8 cellular contexts compared by ENCODE assay signal in genomic region chr7:105875505-105875904, GRCh38. TPM values are rescaled to one million over a fixed set of nuclear protein-coding genes. Genes with fewer than 3 reads are reported as not detected.
A peak's percentile ranks its signal among the peaks of the same experiment; 100 is the strongest.
DNase-seq lines count a peak whose midpoint lies in the region; ATAC-seq and TF ChIP-seq lines count a peak whose summit lies in the region.

No MANE protein-coding gene starts in this region.

- no peak overlapping the region for H3K23ac ChIP-seq in trophoblast cell (ENCODE audit: low read length)

- no peaks in the 10 kb centered on the region for H3K27me3 Mint-ChIP-seq in Calu3 (ENCODE audit: unreplicated experiment)

- intact Hi-C loops in Calu3 (cut with micrococcal nuclease; ENCODE audit: unreplicated experiment) = loop anchor here (10.0 kb wide), 1 partner anchor 221 kb away; no protein-coding TSS in a partner anchor
- intact Hi-C loops in esophagus squamous epithelium (cut with DNase I) = loop anchor here (10.0 kb wide), 1 partner anchor 111 kb away; no protein-coding TSS in a partner anchor

- no peak overlapping the region for H2AK5ac ChIP-seq in trophoblast cell (ENCODE audit: low read length)

- no peak overlapping the region for H2BK5ac ChIP-seq in trophoblast cell (ENCODE audit: low read depth, low read length, poor library complexity)

- no peak overlapping the region for H2BK12ac ChIP-seq in trophoblast cell (ENCODE audit: low read length)

- peak overlapping the region; percentile 99 for H3K4me3 Mint-ChIP-seq in Calu3 (ENCODE audit: low read depth, unreplicated experiment)

- no peak overlapping the region for H2BK120ac ChIP-seq in trophoblast cell (ENCODE audit: insufficient read depth, low read length, poor library complexity)

- H3K9me3 Mint-ChIP-seq in Calu3 (ENCODE audit: low read depth, unreplicated experiment) = no peaks in the 10 kb centered on the region

- peak overlapping the region; percentile 93 for H3K4me2 ChIP-seq in trophoblast cell (ENCODE audit: low read length)

- no peak overlapping the region for H3K18ac ChIP-seq in trophoblast cell (ENCODE audit: low read length)

- H3K9ac ChIP-seq in SK-N-MC (ENCODE audit: insufficient read length) = peak overlapping the region; percentile 98
- no peak overlapping the region for H3K9ac ChIP-seq in trophoblast cell (ENCODE audit: low read length)

- no peak for ATAC-seq in HG03571 (IDR thresholded peaks at IDR 0.05; ENCODE audit: unreplicated experiment)

- CTCF ChIA-PET in Calu3 (lab: Charles Lee) = interaction anchor here (0.8 kb wide), 1 partner anchor 106 kb away, joined by 3 read pairs; no protein-coding TSS in a partner anchor

- no TSS peak for BruUV-seq in Calu3 (replicated peaks; lab: Mats Ljungman, UMichigan)

- H4K8ac ChIP-seq in trophoblast cell (ENCODE audit: low read depth, low read length) = no peak overlapping the region

- 28 to 33% methylated on average over 4 of the region's 4 CpGs for WGBS in esophagus squamous epithelium, 2 donors
- WGBS in trophoblast cell (ENCODE audit: extremely low coverage, insufficient coverage, insufficient read length) = no CpG with 5 or more reads among the region's 4 CpGs

- no peak overlapping the region for H3K4ac ChIP-seq in trophoblast cell (ENCODE audit: low read depth, low read length)

- no peak overlapping the region for H4K12ac ChIP-seq in trophoblast cell (ENCODE audit: low read depth, low read length)

- peak overlapping the region; percentile 99 for H3K27ac Mint-ChIP-seq in Calu3 (ENCODE audit: unreplicated experiment)

- H3K14ac ChIP-seq in trophoblast cell (ENCODE audit: low read length) = no peak overlapping the region

- H2AFZ ChIP-seq in trophoblast cell (ENCODE audit: insufficient read depth, low read length, poor library complexity) = no peak overlapping the region

- H3K4me1 ChIP-seq in esophagus squamous epithelium (peaks cover 5 to 40% (median 20%) of the 10 kb centered on the region in 3 donors), trophoblast cell (ENCODE audit: control insufficient read depth in 1 of 2, insufficient read depth in 2 of 2, low read length in 2 of 2) (peaks cover 0 to 6% of the 10 kb centered on the region in 2 experiments)

- peaks cover 6% of the 10 kb centered on the region for H3K79me2 ChIP-seq in trophoblast cell (ENCODE audit: control insufficient read depth, insufficient read depth, low read length, poor library complexity)

- DNase-seq in Calu3 = no peak
- DNase-seq in SK-N-MC (ENCODE audit: low read depth, low spot score) = no peak
- DNase-seq in esophagus squamous epithelium (lab: John Stamatoyannopoulos, UW) = no peak
- no peak for DNase-seq in trophoblast cell
- no peak for DNase-seq in NCI-H82 treated with DMSO at 0.1 percent for 48 hours (lab: John Stamatoyannopoulos, UW; ENCODE audit: unreplicated experiment)
- no peak for DNase-seq in iPS-NIHi11 (ENCODE audit: low spot score)
- no peak for DNase-seq in SIG-M5 (lab: John Stamatoyannopoulos, UW)

- no peak overlapping the region for H4K91ac ChIP-seq in trophoblast cell (ENCODE audit: low read depth, low read length)

- no peak overlapping the region for H3K27ac ChIP-seq in SK-N-MC
- peak overlapping the region in 3 of 4 donors; percentile 88 to 91 (median 89) for H3K27ac ChIP-seq in esophagus squamous epithelium
- H3K27ac ChIP-seq in trophoblast cell (ENCODE audit: low read depth, low read length) = no peak overlapping the region

- H3K36me3 Mint-ChIP-seq in Calu3 (ENCODE audit: insufficient read depth, unreplicated experiment) = peaks cover 28% of the 10 kb centered on the region

- TF ChIP-seq CTCF in Calu3 (IDR thresholded peaks at IDR 0.05; ENCODE audit: unreplicated experiment) (no peak), esophagus squamous epithelium (IDR thresholded peaks at IDR 0.05) (no peak)

- H3K79me1 ChIP-seq in trophoblast cell (ENCODE audit: low read length) = peaks cover 8% of the 10 kb centered on the region

- no peaks in the 10 kb centered on the region for H3K9me3 ChIP-seq in SK-N-MC (ENCODE audit: low read depth, low read length)
- no peaks in the 10 kb centered on the region for H3K9me3 ChIP-seq in esophagus squamous epithelium
- H3K9me3 ChIP-seq in trophoblast cell (ENCODE audit: insufficient read depth, low read depth, low read length) = no peaks in the 10 kb centered on the region

- TF ChIP-seq POLR2A in esophagus squamous epithelium (IDR thresholded peaks at IDR 0.05) = no peak

- H3K4me3 ChIP-seq in SK-N-MC = peak overlapping the region; percentile 82
- H3K4me3 ChIP-seq in esophagus squamous epithelium = peak overlapping the region; percentile 69 to 93 (median 72)
- no peak overlapping the region for H3K4me3 ChIP-seq in trophoblast cell (ENCODE audit: low read depth, low read length)

- H3K36me3 ChIP-seq in SK-N-MC (ENCODE audit: insufficient read depth, low read length) (peaks cover 6% of the 10 kb centered on the region; the same call in 1 of the 2 replicates), esophagus squamous epithelium (peaks cover 0 to 6% (median 0%) of the 10 kb centered on the region in 3 donors), trophoblast cell (ENCODE audit: control insufficient read depth in 1 of 2, insufficient read depth in 2 of 2, low read length in 2 of 2) (no peaks in the 10 kb centered on the region)

- peaks cover 16% of the 10 kb centered on the region for H3K4me1 Mint-ChIP-seq in Calu3 (ENCODE audit: low read depth, unreplicated experiment)

- H3K27me3 ChIP-seq in esophagus squamous epithelium (no peaks in the 10 kb centered on the region), trophoblast cell (ENCODE audit: insufficient read depth, low read length) (no peaks in the 10 kb centered on the region)

RNA-seq across cellular contexts. Expression of gene ATXN7L1, which starts 0.9 kb away (rescaled TPM):
- total RNA-seq in Calu3 (2022) (11.7 and 12.0 TPM in 2 replicates), esophagus squamous epithelium (10 to 100 TPM in 3 of 4 donors, 1 to 10 TPM in 1; 8.0 to 14.1 (median 10.6) TPM)
- polyA plus RNA-seq in trophoblast cell (2013) = 4.0 TPM in 2 replicates

Comparison
In these comparisons a context has a peak if more than half of its experiments do, and no peak if none do; other contexts are left out.
1. H3K27ac ChIP-seq: peak in esophagus squamous epithelium (3 of 4); none in SK-N-MC (single experiment) and trophoblast cell (single experiment).